23 cellular contexts compared by ENCODE assay signal in the genomic region with DNA sequence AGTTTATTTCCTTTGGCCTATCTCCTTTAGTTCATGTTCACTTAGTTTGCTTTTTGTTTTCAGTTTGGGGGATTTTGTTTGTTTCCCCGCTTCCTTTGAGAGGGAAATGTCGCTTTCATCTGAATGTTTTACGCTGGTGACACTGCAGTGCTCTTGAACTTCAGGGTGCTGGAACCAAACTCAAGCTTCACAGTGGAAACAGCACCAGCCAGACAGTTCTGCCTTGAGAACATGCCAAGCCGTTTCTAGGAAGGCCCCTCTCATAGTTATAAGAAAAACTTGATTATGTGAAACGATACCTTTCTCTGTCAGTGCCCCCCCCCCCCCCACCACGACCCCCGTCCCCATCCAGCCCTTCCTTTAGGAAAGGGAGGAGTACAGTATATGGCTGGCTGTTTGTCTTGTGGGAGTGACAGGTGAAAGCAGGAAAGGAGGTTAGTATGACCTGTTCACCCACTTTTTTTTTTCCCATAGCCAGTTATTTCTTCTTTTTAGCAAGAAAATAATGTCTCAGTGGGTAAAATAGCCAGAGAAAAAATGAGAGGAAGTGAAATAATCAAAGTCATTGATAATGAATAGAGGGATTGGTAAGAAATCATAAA.
DNase-seq lines count a peak whose midpoint lies in the region; ATAC-seq and TF ChIP-seq lines count a peak whose summit lies in the region.
"Had no signal": no experiment of that assay in that cellular context is flagged by ENCODE, and none has a peak within 500 bp of the region (broad histone marks: within the 10 kb centered on the region; RNA-seq: fewer than 3 reads in every experiment).

No MANE protein-coding gene starts in this region.

- H3K27ac Mint-ChIP-seq in nephron = peak overlapping the region; percentile 50 to 90 (median 61)
- no peak overlapping the region for H3K27ac Mint-ChIP-seq in CD4-positive, alpha-beta T cell
- H3K27ac Mint-ChIP-seq: B cell had no signal

- H3K4me1 Mint-ChIP-seq in nephron = peaks cover 44% of the 10 kb centered on the region
- H3K4me1 Mint-ChIP-seq in CD4-positive, alpha-beta T cell (ENCODE audit: low read depth) = no peaks in the 10 kb centered on the region
- H3K4me1 Mint-ChIP-seq: B cell; CD4-positive, alpha-beta memory T cell had no signal

- H4K20me1 ChIP-seq in BLaER1 = no peaks in the 10 kb centered on the region

- no peak overlapping the region for H3K9ac ChIP-seq in BLaER1
- peak overlapping the region in 1 of 2 donors; percentile 26 for H3K9ac ChIP-seq in colonic mucosa (ENCODE audit: low read depth in 2 of 2, low read length in 2 of 2)
- H3K9ac ChIP-seq: GM23248 had no signal

- H3K9me3 ChIP-seq in BLaER1 (peaks cover 13% of the 10 kb centered on the region; the same call in 1 of the 2 replicates), colonic mucosa (no peaks in the 10 kb centered on the region)
- H3K9me3 ChIP-seq in CD4-positive, alpha-beta T cell (ENCODE audit: control insufficient read depth, low read length) = no peaks in the 10 kb centered on the region

- H3K4me2 ChIP-seq in BLaER1 = peak overlapping the region; percentile 70

- no peaks in the 10 kb centered on the region for H3K27me3 Mint-ChIP-seq in nephron (ENCODE audit: low read depth)
- no peaks in the 10 kb centered on the region for H3K27me3 Mint-ChIP-seq in CD4-positive, alpha-beta T cell
- H3K27me3 Mint-ChIP-seq: B cell; CD4-positive, alpha-beta memory T cell had no signal

- H3K36me3 ChIP-seq in BLaER1 (peaks cover 23% of the 10 kb centered on the region), colonic mucosa (no peaks in the 10 kb centered on the region)

- POLR2A ChIA-PET in CD4-positive, alpha-beta T cell (lab: Charles Lee) = no interaction called here

- no peak for DNase-seq in colonic mucosa
- DNase-seq in caudate nucleus (lab: John Stamatoyannopoulos, UW) = no peak
- no peak for DNase-seq in NOMO-1 (lab: John Stamatoyannopoulos, UW; ENCODE audit: unreplicated experiment in 2 of 2)
- no peak for DNase-seq in CD4-positive, alpha-beta T cell
- DNase-seq: CD4-positive, alpha-beta memory T cell; DND-41; GM23248; HCEC 1CT; IMR-90; Karpas-422; NCI-H1436 treated with DMSO at 0.1 percent for 48 hours; NCI-H2029 treated with DMSO at 0.1 percent for 48 hours; NCI-H774; PC-3; SIG-M5 had no signal

- H3K9me3 Mint-ChIP-seq in nephron = no peaks in the 10 kb centered on the region
- H3K9me3 Mint-ChIP-seq in CD4-positive, alpha-beta T cell = no peaks in the 10 kb centered on the region
- H3K9me3 Mint-ChIP-seq: CD4-positive, alpha-beta memory T cell had no signal

- CTCF ChIA-PET in CD4-positive, alpha-beta T cell (lab: Charles Lee) = no interaction called here

- H3K27ac ChIP-seq in BLaER1 (peak overlapping the region; percentile 31; the same call in 1 of the 2 replicates), colonic mucosa (peak overlapping the region; percentile 58), caudate nucleus (ENCODE audit: low read depth, low read length) (no peak overlapping the region)
- no peak overlapping the region for H3K27ac ChIP-seq in CD4-positive, alpha-beta T cell (ENCODE audit: low read depth, low read length)
- H3K27ac ChIP-seq: GM23248, HL-60, RWPE1 had no signal

- peak; percentile 5 for ATAC-seq in GM19455 (IDR thresholded peaks at IDR 0.05; ENCODE audit: unreplicated experiment)
- ATAC-seq in GM21515 (IDR thresholded peaks at IDR 0.05; ENCODE audit: unreplicated experiment) = no peak
- ATAC-seq in CD4-positive, alpha-beta T cell (ENCODE audit: poor library complexity) = no peak
- ATAC-seq: PC-3, SK-N-SH treated with all-trans-retinoic acid at 6 μM for 48 hours had no signal

- H3K4me1 ChIP-seq in BLaER1 = peaks cover 78% of the 10 kb centered on the region
- peaks cover 13% of the 10 kb centered on the region for H3K4me1 ChIP-seq in colonic mucosa

- intact Hi-C loops in colonic mucosa (cut with DNase I) = loop anchor here (10.0 kb wide), 1 partner anchor 130 kb away; a partner anchor contains a TSS
- intact Hi-C loops in CD4-positive, alpha-beta T cell (cut with DNase I, micrococcal nuclease) = no loop called here

- H3K4me3 Mint-ChIP-seq in nephron = no peak overlapping the region
- no peak overlapping the region for H3K4me3 Mint-ChIP-seq in CD4-positive, alpha-beta T cell
- H3K4me3 Mint-ChIP-seq: B cell; CD4-positive, alpha-beta memory T cell had no signal

- no peak for TF ChIP-seq CTCF in colonic mucosa (IDR thresholded peaks at IDR 0.05)
- TF ChIP-seq CTCF in nephron (IDR thresholded peaks at IDR 0.05; ENCODE audit: unreplicated experiment in 3 of 3) = no peak
- no peak for TF ChIP-seq CTCF in CD4-positive, alpha-beta T cell (IDR thresholded peaks at IDR 0.05)

- H3K36me3 Mint-ChIP-seq in nephron (ENCODE audit: low read depth) = peaks cover 23% of the 10 kb centered on the region
- H3K36me3 Mint-ChIP-seq in CD4-positive, alpha-beta T cell (ENCODE audit: low read depth) = peaks cover 16% of the 10 kb centered on the region

- H3K27me3 ChIP-seq in BLaER1 (no peaks in the 10 kb centered on the region), colonic mucosa (no peaks in the 10 kb centered on the region)
- no peaks in the 10 kb centered on the region for H3K27me3 ChIP-seq in CD4-positive, alpha-beta T cell (ENCODE audit: control insufficient read depth, insufficient read depth, low read length)

- H3K4me3 ChIP-seq in BLaER1 (no peak overlapping the region), colonic mucosa (no peak overlapping the region)
- H3K4me3 ChIP-seq: GM23248 had no signal

Comparison
In these comparisons a context has a peak if more than half of its experiments do, and no peak if none do; other contexts are left out.
1. H3K27ac ChIP-seq: peak in BLaER1 (single experiment) and colonic mucosa (single experiment); none in caudate nucleus (single experiment) and CD4-positive, alpha-beta T cell (single experiment).